Comparison of ENCODE assay signal across 1 cellular context in the genomic region with DNA sequence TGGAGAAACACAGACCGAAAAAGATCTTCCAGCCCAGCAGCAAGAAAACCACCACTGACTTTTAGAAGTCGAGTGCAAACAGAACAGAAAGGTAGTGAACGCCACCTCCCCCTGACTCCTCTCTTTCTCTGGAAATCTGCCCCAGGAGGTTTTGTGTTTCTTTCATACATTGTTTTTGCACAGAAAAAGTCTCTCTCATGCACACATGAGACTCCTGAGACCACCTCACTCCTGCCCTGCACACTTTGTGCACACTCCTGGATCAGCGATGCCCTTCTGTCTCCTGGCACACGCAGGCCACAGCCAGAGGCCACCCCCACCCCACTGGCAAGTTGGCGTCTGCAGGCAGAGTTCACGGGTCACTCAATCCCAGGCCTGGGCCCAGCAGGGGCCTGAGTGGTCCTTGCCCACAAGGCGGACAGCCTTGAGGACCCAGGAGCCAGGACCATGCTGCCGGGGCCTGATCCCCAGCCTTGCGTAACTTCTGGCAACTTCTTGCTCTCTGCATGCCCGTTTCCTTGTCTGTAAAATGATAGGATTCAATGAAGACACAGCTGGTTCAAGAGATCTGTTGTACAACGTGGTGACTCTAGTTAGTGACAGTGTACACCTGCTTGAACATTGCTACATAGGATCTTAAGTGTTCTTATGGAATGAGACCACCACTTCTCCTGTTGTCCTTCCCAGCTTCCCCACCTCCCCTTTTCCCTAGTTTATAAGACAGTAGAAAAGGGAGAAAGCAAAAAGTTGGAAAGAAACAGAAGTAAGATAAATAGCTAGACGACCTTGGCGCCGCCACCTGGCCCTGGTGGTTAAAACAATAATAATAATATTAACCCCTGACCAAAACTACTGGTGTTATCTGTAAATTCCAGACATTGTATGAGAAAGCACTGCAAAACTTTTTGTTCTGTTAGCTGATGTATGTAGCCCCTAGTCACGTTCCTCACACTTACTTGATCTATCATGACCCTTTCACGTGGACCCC.
TF ChIP-seq lines count a peak whose summit lies in the region.

No MANE protein-coding gene starts in this region.

TF ChIP-seq in GM23338, 12 proteins besides CTCF, POLR2A, EP300 and RAD21 (continued from another document):
- TF ChIP-seq, protein P1, sequence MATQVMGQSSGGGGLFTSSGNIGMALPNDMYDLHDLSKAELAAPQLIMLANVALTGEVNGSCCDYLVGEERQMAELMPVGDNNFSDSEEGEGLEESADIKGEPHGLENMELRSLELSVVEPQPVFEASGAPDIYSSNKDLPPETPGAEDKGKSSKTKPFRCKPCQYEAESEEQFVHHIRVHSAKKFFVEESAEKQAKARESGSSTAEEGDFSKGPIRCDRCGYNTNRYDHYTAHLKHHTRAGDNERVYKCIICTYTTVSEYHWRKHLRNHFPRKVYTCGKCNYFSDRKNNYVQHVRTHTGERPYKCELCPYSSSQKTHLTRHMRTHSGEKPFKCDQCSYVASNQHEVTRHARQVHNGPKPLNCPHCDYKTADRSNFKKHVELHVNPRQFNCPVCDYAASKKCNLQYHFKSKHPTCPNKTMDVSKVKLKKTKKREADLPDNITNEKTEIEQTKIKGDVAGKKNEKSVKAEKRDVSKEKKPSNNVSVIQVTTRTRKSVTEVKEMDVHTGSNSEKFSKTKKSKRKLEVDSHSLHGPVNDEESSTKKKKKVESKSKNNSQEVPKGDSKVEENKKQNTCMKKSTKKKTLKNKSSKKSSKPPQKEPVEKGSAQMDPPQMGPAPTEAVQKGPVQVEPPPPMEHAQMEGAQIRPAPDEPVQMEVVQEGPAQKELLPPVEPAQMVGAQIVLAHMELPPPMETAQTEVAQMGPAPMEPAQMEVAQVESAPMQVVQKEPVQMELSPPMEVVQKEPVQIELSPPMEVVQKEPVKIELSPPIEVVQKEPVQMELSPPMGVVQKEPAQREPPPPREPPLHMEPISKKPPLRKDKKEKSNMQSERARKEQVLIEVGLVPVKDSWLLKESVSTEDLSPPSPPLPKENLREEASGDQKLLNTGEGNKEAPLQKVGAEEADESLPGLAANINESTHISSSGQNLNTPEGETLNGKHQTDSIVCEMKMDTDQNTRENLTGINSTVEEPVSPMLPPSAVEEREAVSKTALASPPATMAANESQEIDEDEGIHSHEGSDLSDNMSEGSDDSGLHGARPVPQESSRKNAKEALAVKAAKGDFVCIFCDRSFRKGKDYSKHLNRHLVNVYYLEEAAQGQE (IDR thresholded peaks at IDR 0.05; ENCODE audit: unreplicated experiment): no peak
- TF ChIP-seq ZNF114 (CRISPR knock-in tag; IDR thresholded peaks at IDR 0.05): no peak
- TF ChIP-seq, protein P2, sequence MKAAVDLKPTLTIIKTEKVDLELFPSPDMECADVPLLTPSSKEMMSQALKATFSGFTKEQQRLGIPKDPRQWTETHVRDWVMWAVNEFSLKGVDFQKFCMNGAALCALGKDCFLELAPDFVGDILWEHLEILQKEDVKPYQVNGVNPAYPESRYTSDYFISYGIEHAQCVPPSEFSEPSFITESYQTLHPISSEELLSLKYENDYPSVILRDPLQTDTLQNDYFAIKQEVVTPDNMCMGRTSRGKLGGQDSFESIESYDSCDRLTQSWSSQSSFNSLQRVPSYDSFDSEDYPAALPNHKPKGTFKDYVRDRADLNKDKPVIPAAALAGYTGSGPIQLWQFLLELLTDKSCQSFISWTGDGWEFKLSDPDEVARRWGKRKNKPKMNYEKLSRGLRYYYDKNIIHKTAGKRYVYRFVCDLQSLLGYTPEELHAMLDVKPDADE (IDR thresholded peaks at IDR 0.05): no peak
- TF ChIP-seq CREB1 (CRISPR knock-in tag; IDR thresholded peaks at IDR 0.05; ENCODE audit: low read depth): no peak
- TF ChIP-seq, protein P3, sequence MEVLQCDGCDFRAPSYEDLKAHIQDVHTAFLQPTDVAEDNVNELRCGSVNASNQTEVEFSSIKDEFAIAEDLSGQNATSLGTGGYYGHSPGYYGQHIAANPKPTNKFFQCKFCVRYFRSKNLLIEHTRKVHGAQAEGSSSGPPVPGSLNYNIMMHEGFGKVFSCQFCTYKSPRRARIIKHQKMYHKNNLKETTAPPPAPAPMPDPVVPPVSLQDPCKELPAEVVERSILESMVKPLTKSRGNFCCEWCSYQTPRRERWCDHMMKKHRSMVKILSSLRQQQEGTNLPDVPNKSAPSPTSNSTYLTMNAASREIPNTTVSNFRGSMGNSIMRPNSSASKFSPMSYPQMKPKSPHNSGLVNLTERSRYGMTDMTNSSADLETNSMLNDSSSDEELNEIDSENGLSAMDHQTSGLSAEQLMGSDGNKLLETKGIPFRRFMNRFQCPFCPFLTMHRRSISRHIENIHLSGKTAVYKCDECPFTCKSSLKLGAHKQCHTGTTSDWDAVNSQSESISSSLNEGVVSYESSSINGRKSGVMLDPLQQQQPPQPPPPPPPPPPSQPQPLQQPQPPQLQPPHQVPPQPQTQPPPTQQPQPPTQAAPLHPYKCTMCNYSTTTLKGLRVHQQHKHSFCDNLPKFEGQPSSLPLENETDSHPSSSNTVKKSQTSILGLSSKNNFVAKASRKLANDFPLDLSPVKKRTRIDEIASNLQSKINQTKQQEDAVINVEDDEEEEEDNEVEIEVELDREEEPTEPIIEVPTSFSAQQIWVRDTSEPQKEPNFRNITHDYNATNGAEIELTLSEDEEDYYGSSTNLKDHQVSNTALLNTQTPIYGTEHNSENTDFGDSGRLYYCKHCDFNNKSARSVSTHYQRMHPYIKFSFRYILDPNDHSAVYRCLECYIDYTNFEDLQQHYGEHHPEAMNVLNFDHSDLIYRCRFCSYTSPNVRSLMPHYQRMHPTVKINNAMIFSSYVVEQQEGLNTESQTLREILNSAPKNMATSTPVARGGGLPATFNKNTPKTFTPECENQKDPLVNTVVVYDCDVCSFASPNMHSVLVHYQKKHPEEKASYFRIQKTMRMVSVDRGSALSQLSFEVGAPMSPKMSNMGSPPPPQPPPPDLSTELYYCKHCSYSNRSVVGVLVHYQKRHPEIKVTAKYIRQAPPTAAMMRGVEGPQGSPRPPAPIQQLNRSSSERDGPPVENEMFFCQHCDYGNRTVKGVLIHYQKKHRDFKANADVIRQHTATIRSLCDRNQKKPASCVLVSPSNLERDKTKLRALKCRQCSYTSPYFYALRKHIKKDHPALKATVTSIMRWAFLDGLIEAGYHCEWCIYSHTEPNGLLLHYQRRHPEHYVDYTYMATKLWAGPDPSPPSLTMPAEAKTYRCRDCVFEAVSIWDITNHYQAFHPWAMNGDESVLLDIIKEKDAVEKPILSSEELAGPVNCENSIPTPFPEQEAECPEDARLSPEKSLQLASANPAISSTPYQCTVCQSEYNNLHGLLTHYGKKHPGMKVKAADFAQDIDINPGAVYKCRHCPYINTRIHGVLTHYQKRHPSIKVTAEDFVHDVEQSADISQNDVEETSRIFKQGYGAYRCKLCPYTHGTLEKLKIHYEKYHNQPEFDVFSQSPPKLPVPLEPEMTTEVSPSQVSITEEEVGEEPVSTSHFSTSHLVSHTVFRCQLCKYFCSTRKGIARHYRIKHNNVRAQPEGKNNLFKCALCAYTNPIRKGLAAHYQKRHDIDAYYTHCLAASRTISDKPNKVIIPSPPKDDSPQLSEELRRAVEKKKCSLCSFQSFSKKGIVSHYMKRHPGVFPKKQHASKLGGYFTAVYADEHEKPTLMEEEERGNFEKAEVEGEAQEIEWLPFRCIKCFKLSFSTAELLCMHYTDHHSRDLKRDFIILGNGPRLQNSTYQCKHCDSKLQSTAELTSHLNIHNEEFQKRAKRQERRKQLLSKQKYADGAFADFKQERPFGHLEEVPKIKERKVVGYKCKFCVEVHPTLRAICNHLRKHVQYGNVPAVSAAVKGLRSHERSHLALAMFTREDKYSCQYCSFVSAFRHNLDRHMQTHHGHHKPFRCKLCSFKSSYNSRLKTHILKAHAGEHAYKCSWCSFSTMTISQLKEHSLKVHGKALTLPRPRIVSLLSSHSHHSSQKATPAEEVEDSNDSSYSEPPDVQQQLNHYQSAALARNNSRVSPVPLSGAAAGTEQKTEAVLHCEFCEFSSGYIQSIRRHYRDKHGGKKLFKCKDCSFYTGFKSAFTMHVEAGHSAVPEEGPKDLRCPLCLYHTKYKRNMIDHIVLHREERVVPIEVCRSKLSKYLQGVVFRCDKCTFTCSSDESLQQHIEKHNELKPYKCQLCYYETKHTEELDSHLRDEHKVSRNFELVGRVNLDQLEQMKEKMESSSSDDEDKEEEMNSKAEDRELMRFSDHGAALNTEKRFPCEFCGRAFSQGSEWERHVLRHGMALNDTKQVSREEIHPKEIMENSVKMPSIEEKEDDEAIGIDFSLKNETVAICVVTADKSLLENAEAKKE (CRISPR knock-in tag; IDR thresholded peaks at IDR 0.05): no peak
- no peak for TF ChIP-seq NANOG (IDR thresholded peaks at IDR 0.05; ENCODE audit: borderline replicate concordance)
